ENCODE assay signal across 16 cellular contexts in genomic region chr15:39232512-39232911, GRCh38.
DNase-seq lines count a peak whose midpoint lies in the region; ATAC-seq, FAIRE-seq and TF ChIP-seq lines count a peak whose summit lies in the region.
"Had no signal": no experiment of that assay in that cellular context is flagged by ENCODE, and none has a peak within 500 bp of the region (broad histone marks: within the 10 kb centered on the region; RNA-seq: fewer than 3 reads in every experiment).

No MANE protein-coding gene starts in this region.

- no peak overlapping the region for H2BK15ac ChIP-seq in H1 (ENCODE audit: low read length)
- H2BK15ac ChIP-seq in mesendoderm (replicated peaks; ENCODE audit: low read depth), result no peak overlapping the region

- ATAC-seq in PC-3 (peak; percentile 68), HG03354 (IDR thresholded peaks at IDR 0.05; ENCODE audit: poor library complexity, severe bottlenecking, unreplicated experiment) (no peak), omental fat pad (ENCODE audit: low FRiP score) (no peak), GM21423 (IDR thresholded peaks at IDR 0.05; ENCODE audit: unreplicated experiment) (no peak)
- ATAC-seq: activated CD8-positive, alpha-beta T cell treated with anti-CD3 and anti-CD28 coated beads, Interleukin-2, amount 10 ng/mL, durations not matched to agents 7 days and 5 days; natural killer cell treated with Interleukin-12 subunit alpha and Interleukin-12 subunit beta and Interleukin-15 and Interleukin-18, amount 100 ng/mL, for 72 hours had no signal

- H3K27ac ChIP-seq in PC-3 (ENCODE audit: low read length) (peak overlapping the region; percentile 43), H1 (ENCODE audit: low read depth, low read length) (no peak overlapping the region), mesendoderm (ENCODE audit: low read depth, low read length) (no peak overlapping the region)
- H3K27ac ChIP-seq: vagina had no signal

- no peaks in the 10 kb centered on the region for H3K9me2 ChIP-seq in PC-3 (replicated peaks; ENCODE audit: low read length)

- H4K5ac ChIP-seq in H1 (ENCODE audit: insufficient read length, low read depth, low read length) (no peak overlapping the region), mesendoderm (ENCODE audit: low read length) (no peak overlapping the region)

- H3K36me3 ChIP-seq in PC-3 (ENCODE audit: low read depth, low read length), result no peaks in the 10 kb centered on the region; the same call in 1 of the 2 replicates
- H3K36me3 ChIP-seq in H1 (ENCODE audit: control insufficient read depth in 2 of 4, insufficient read depth in 4 of 4, low read length in 3 of 4), result no peaks in the 10 kb centered on the region
- no peaks in the 10 kb centered on the region for H3K36me3 ChIP-seq in mesendoderm (ENCODE audit: control insufficient read depth, insufficient read depth, low read length)
- H3K36me3 ChIP-seq: vagina had no signal

- no peaks in the 10 kb centered on the region for H3K23me2 ChIP-seq in H1 (ENCODE audit: low read depth, low read length)

- H3K4me1 ChIP-seq in PC-3 (ENCODE audit: insufficient read depth, low read length) (peaks cover 38% of the 10 kb centered on the region), H1 (replicated peaks in 1 of 4; ENCODE audit: control insufficient read depth in 3 of 4, insufficient read depth in 4 of 4, low read length in 3 of 4) (peaks cover 0 to 9% (median 0%) of the 10 kb centered on the region in 4 experiments; a peak in 1 of 7 replicates), mesendoderm (ENCODE audit: control insufficient read depth, low read depth, low read length) (peaks cover 2% of the 10 kb centered on the region)
- H3K4me1 ChIP-seq: vagina had no signal

- H4K20me1 ChIP-seq in PC-3 (ENCODE audit: low read length) (no peaks in the 10 kb centered on the region), H1 (replicated peaks in 1 of 2; ENCODE audit: control insufficient read depth in 1 of 2, insufficient read depth in 2 of 2, low read length in 2 of 2) (no peaks in the 10 kb centered on the region)

- no peak overlapping the region for H2BK20ac ChIP-seq in H1 (ENCODE audit: low read length)

- no peak for TF ChIP-seq RAD21 in H1 (IDR thresholded peaks at IDR 0.05 in 1 of 2, conservative IDR thresholded peaks at IDR 0.05 in 1 of 2; ENCODE audit: low read depth in 2 of 2, low read length in 2 of 2)

- intact Hi-C loops in PC-3 (cut with micrococcal nuclease), result no loop called here

- peak overlapping the region; percentile 19; the same call in 1 of the 2 replicates for H2BK5ac ChIP-seq in H1 (ENCODE audit: low read depth, low read length)
- no peak overlapping the region for H2BK5ac ChIP-seq in mesendoderm (ENCODE audit: low read length)

- TF ChIP-seq CTCF in AG09309 (IDR thresholded peaks at IDR 0.05; ENCODE audit: control insufficient read depth, insufficient read depth, low read depth, low read length, missing control alignments) (no peak), PC-3 (conservative IDR thresholded peaks at IDR 0.05; ENCODE audit: low read depth, low read length) (no peak), H1 (IDR thresholded peaks at IDR 0.05; ENCODE audit: control extremely low read depth in 1 of 3, insufficient read depth in 1 of 3, low read depth in 1 of 3, low read length in 3 of 3) (no peak), omental fat pad (IDR thresholded peaks at IDR 0.05) (no peak)

- H3K9me3 ChIP-seq in PC-3 (ENCODE audit: low read length) (no peaks in the 10 kb centered on the region), H1 (ENCODE audit: insufficient read depth in 2 of 2, low read depth in 1 of 2, low read length in 1 of 2) (no peaks in the 10 kb centered on the region)
- H3K9me3 ChIP-seq: vagina had no signal

- H3K23ac ChIP-seq in H1 (ENCODE audit: insufficient read length) (no peak overlapping the region), mesendoderm (ENCODE audit: low read length) (no peak overlapping the region)

- WGBS in H1 (ENCODE audit: extremely low coverage in 1 of 2, insufficient coverage in 1 of 2, insufficient read length in 1 of 2, insufficient replicate concordance in 2 of 2, low coverage in 1 of 2, low lambda C conversion rate in 2 of 2, missing lambda C conversion rate in 1 of 2), 2 experiments, result 85% methylated on average over 4 of the region's 4 CpGs; no CpG with 5 or more reads in 1 of the 2 experiments
- no CpG with 5 or more reads among the region's 4 CpGs for WGBS in mesendoderm (ENCODE audit: extremely low coverage, insufficient coverage, low lambda C conversion rate)

- no peaks in the 10 kb centered on the region for H3K27me3 ChIP-seq in PC-3 (ENCODE audit: low read length)
- H3K27me3 ChIP-seq in H1 (replicated peaks in 1 of 4; ENCODE audit: control insufficient read depth in 3 of 4, extremely low read depth in 1 of 4, insufficient read depth in 3 of 4, low read length in 3 of 4), result peaks cover 0 to 1% (median 0%) of the 10 kb centered on the region in 4 experiments; a peak in 1 of 7 replicates
- H3K27me3 ChIP-seq in mesendoderm (ENCODE audit: insufficient read depth, low read length, poor library complexity), result no peaks in the 10 kb centered on the region
- H3K27me3 ChIP-seq: vagina had no signal

- no peaks in the 10 kb centered on the region for H3F3A ChIP-seq in PC-3 (ENCODE audit: low read length, unreplicated experiment)

- no peak overlapping the region for H3K18ac ChIP-seq in H1 (ENCODE audit: extremely low read depth, low read length)
- no peak overlapping the region for H3K18ac ChIP-seq in mesendoderm (ENCODE audit: low read length)

- H2AK5ac ChIP-seq in H1 (ENCODE audit: low read depth, low read length) (no peak overlapping the region), mesendoderm (ENCODE audit: low read length) (no peak overlapping the region)

- H3K9ac ChIP-seq in PC-3 (ENCODE audit: low read length) (peak overlapping the region; percentile 1; the same call in 1 of the 2 replicates), H1 (replicated peaks in 1 of 4; ENCODE audit: extremely low read depth in 1 of 4, low read depth in 3 of 4, low read length in 3 of 4) (no peak overlapping the region), mesendoderm (ENCODE audit: low read length) (no peak overlapping the region)

- H3K4me2 ChIP-seq in PC-3 (ENCODE audit: low read length) (peak overlapping the region; percentile 18), H1 (ENCODE audit: insufficient read depth in 1 of 2, low read depth in 2 of 2, low read length in 2 of 2) (no peak overlapping the region), mesendoderm (ENCODE audit: low read length) (no peak overlapping the region)

- no peaks in the 10 kb centered on the region for H3K79me2 ChIP-seq in PC-3 (ENCODE audit: low read length)
- H3K79me2 ChIP-seq in H1 (ENCODE audit: control insufficient read depth in 1 of 2, insufficient read depth in 2 of 2, low read length in 2 of 2), result no peaks in the 10 kb centered on the region
- H3K79me2 ChIP-seq in mesendoderm (ENCODE audit: control insufficient read depth, insufficient read depth, low read length), result no peaks in the 10 kb centered on the region

- no TSS peak for BruUV-seq in PC-3 (replicated peaks; lab: Mats Ljungman, UMichigan)

- H2AFZ ChIP-seq in PC-3 (ENCODE audit: low read length) (0 out of 2 replicates have a peak overlapping the region, but pooled peaks have one; percentile 4), H1 (ENCODE audit: low read length) (0 out of 2 replicates have a peak overlapping the region, but pooled peaks have one; percentile 18)

- CTCF ChIA-PET in PC-3 (lab: Charles Lee) (no interaction called here), H1 (lab: Charles Lee; ENCODE audit: partially characterized antibody) (no interaction called here)

- no peak overlapping the region for H3K4ac ChIP-seq in H1 (replicated peaks; ENCODE audit: insufficient read length, low read depth, low read length)
- H3K4ac ChIP-seq in mesendoderm (ENCODE audit: low read depth, low read length), result no peak overlapping the region

- no peak for TF ChIP-seq POLR2A in H1 (IDR thresholded peaks at IDR 0.05; ENCODE audit: control extremely low read depth in 1 of 2, low read depth in 2 of 2, low read length in 2 of 2)

- H3K56ac ChIP-seq in H1 (replicated peaks; ENCODE audit: insufficient read length, low read depth, low read length) (no peak overlapping the region), mesendoderm (ENCODE audit: low read length) (no peak overlapping the region)

- no peak for FAIRE-seq in H1 (lab: Jason Lieb, UNC)
- FAIRE-seq: small intestine had no signal

- H2BK120ac ChIP-seq in H1 (replicated peaks; ENCODE audit: low read depth, low read length), result no peak overlapping the region
- no peak overlapping the region for H2BK120ac ChIP-seq in mesendoderm (ENCODE audit: low read depth, low read length)

- no peak overlapping the region for H3K14ac ChIP-seq in H1 (ENCODE audit: insufficient read length)

- H4K91ac ChIP-seq in H1 (replicated peaks; ENCODE audit: insufficient read length, low read length), result no peak overlapping the region

- no peak overlapping the region for H3K4me3 ChIP-seq in AG09309 (ENCODE audit: control insufficient read depth, low read depth, low read length)
- H3K4me3 ChIP-seq in PC-3 (ENCODE audit: low read length), result no peak overlapping the region
- H3K4me3 ChIP-seq in H1 (ENCODE audit: extremely low read depth in 1 of 4, insufficient read depth in 2 of 4, low read depth in 3 of 4, low read length in 4 of 4), result no peak overlapping the region
- H3K4me3 ChIP-seq in mesendoderm (ENCODE audit: low read length), result no peak overlapping the region
- H3K4me3 ChIP-seq: vagina had no signal

- TF ChIP-seq EP300 in H1 (IDR thresholded peaks at IDR 0.05; ENCODE audit: borderline replicate concordance in 1 of 2, low read depth in 2 of 2, low read length in 2 of 2), result no peak

- H3K79me1 ChIP-seq in H1 (ENCODE audit: low read depth, low read length), result no peaks in the 10 kb centered on the region
- no peaks in the 10 kb centered on the region for H3K79me1 ChIP-seq in mesendoderm (ENCODE audit: low read length)

- DNase-seq in AG09309 (ENCODE audit: low read depth) (peak; percentile 84), PC-3 (peak; percentile 80), H1 (ENCODE audit: low read depth in 1 of 2, low spot score in 2 of 2) (no peak), mesendoderm (peak; percentile 48), omental fat pad (ENCODE audit: low spot score) (no peak), NCI-H510A (lab: John Stamatoyannopoulos, UW) (no peak)
- DNase-seq: activated CD8-positive, alpha-beta T cell treated with anti-CD3 and anti-CD28 coated beads, Interleukin-2, amount 10 ng/mL, durations not matched to agents 7 days and 5 days; effector memory CD4-positive, alpha-beta T cell; KG1; NCI-H2029; small intestine; T-helper 1 cell had no signal

- H4K8ac ChIP-seq in H1 (ENCODE audit: extremely low read depth, insufficient read depth, low read length), result no peak overlapping the region; the same call in 1 of the 2 replicates
- H4K8ac ChIP-seq in mesendoderm (ENCODE audit: low read depth, low read length), result no peak overlapping the region

- H2BK12ac ChIP-seq in H1 (ENCODE audit: low read depth, low read length), result no peak overlapping the region

- POLR2A ChIA-PET in PC-3 (lab: Charles Lee; ENCODE audit: unreplicated experiment) (no interaction called here), H1 (lab: Charles Lee; ENCODE audit: partially characterized antibody) (interaction anchor here (1.5 kb wide), 1 partner anchor 20 kb away, joined by 4 read pairs; no protein-coding TSS in a partner anchor)

Comparison
In these comparisons a context has a peak if more than half of its experiments do, and no peak if none do; other contexts are left out.
1. DNase-seq: peak in AG09309 (single experiment), PC-3 (single experiment) and mesendoderm (single experiment); none in H1 (0 of 2), omental fat pad (single experiment) and NCI-H510A (single experiment).